Comparison of ENCODE assay signal across 11 cellular contexts in the genomic region with DNA sequence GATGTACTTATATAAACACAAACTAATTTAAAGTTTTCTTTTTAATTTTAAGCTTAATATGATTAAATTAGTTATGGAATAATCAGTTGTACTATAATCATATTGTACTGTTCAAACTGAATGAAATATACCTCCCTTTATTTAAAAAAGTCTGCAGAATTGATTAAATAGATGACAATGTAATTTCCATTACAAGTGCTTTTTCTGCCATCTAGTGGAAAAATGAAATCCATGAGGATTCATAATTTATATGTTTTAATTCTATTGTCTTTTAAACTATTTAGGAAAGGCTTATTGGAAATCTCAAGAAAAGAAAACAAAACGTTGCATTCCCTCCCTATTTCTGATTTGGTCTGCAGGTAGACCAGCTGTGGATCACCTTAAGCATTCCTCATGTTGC. TPM values are rescaled to one million over a fixed set of nuclear protein-coding genes. Genes with fewer than 3 reads are reported as not detected.
DNase-seq lines count a peak whose midpoint lies in the region; ATAC-seq and TF ChIP-seq lines count a peak whose summit lies in the region.
"Had no signal": no experiment of that assay in that cellular context is flagged by ENCODE, and none has a peak within 500 bp of the region (broad histone marks: within the 10 kb centered on the region; RNA-seq: fewer than 3 reads in every experiment).

No MANE protein-coding gene starts in this region.

- H3K27me3 ChIP-seq in PC-3 (ENCODE audit: low read length) (no peaks in the 10 kb centered on the region), esophagus muscularis mucosa (no peaks in the 10 kb centered on the region), smooth muscle cell (ENCODE audit: low read depth) (no peaks in the 10 kb centered on the region)
- H3K27me3 ChIP-seq: brain microvascular endothelial cell had no signal

- H3K36me3 ChIP-seq in PC-3 (ENCODE audit: low read depth, low read length) (no peaks in the 10 kb centered on the region), esophagus muscularis mucosa (no peaks in the 10 kb centered on the region), smooth muscle cell (ENCODE audit: low read depth) (no peaks in the 10 kb centered on the region)
- H3K36me3 ChIP-seq: brain microvascular endothelial cell had no signal

- H3K79me2 ChIP-seq in PC-3 (ENCODE audit: low read length) (no peaks in the 10 kb centered on the region), smooth muscle cell (ENCODE audit: low read depth) (no peaks in the 10 kb centered on the region)

- POLR2A ChIA-PET in PC-3 (lab: Charles Lee; ENCODE audit: unreplicated experiment), result no interaction called here
- POLR2A ChIA-PET in T-cell (lab: Charles Lee), result no interaction called here

- no peaks in the 10 kb centered on the region for H3K9me2 ChIP-seq in PC-3 (replicated peaks; ENCODE audit: low read length)

- no peak overlapping the region for H3K4me2 ChIP-seq in PC-3 (ENCODE audit: low read length)
- no peak overlapping the region for H3K4me2 ChIP-seq in smooth muscle cell

- no peak for TF ChIP-seq POLR2A in esophagus muscularis mucosa (IDR thresholded peaks at IDR 0.05; ENCODE audit: low read depth)

- H4K20me1 ChIP-seq in PC-3 (ENCODE audit: low read length) (no peaks in the 10 kb centered on the region), smooth muscle cell (ENCODE audit: low read depth) (no peaks in the 10 kb centered on the region)

- H3K4me1 Mint-ChIP-seq in T-cell, result no peaks in the 10 kb centered on the region

- H3K36me3 Mint-ChIP-seq in T-cell, result no peaks in the 10 kb centered on the region
- H3K36me3 Mint-ChIP-seq: CD8-positive, alpha-beta T cell had no signal

- H3K27me3 Mint-ChIP-seq in T-cell, result peaks cover 8 to 10% of the 10 kb centered on the region in 2 donors

- peak; percentile 35 for DNase-seq in NCI-H82 (lab: John Stamatoyannopoulos, UW)
- DNase-seq in NCI-H82 treated with DMSO at 0.1 percent for 48 hours (lab: John Stamatoyannopoulos, UW; ENCODE audit: unreplicated experiment), result no peak
- peak; percentile 46 for DNase-seq in PC-3
- DNase-seq in esophagus muscularis mucosa (ENCODE audit: extremely low spot score), result no peak
- no peak for DNase-seq in smooth muscle cell (lab: John Stamatoyannopoulos, UW; ENCODE audit: unreplicated experiment)
- DNase-seq in T-cell, result no peak
- no peak for DNase-seq in GM19238 (ENCODE audit: insufficient read length, low spot score)
- DNase-seq: activated CD4-positive, alpha-beta T cell treated with anti-CD3 and anti-CD28 coated beads for 1 hour; brain microvascular endothelial cell; CD8-positive, alpha-beta T cell had no signal

- H3K4me1 ChIP-seq in PC-3 (ENCODE audit: insufficient read depth, low read length), result no peaks in the 10 kb centered on the region
- H3K4me1 ChIP-seq in esophagus muscularis mucosa, result no peaks in the 10 kb centered on the region
- no peaks in the 10 kb centered on the region for H3K4me1 ChIP-seq in smooth muscle cell (ENCODE audit: low read depth)

- CTCF ChIA-PET in PC-3 (lab: Charles Lee), result no interaction called here
- CTCF ChIA-PET in T-cell (lab: Charles Lee), result no interaction called here

- no peak overlapping the region for H3K9ac ChIP-seq in PC-3 (ENCODE audit: low read length)
- H3K9ac ChIP-seq in smooth muscle cell (ENCODE audit: low read depth), result no peak overlapping the region

- ATAC-seq in PC-3, result no peak
- no peak for ATAC-seq in GM21390 (IDR thresholded peaks at IDR 0.05; ENCODE audit: unreplicated experiment)
- ATAC-seq in T-cell (replicated peaks in 1 of 4), result no peak
- ATAC-seq: CD8-positive, alpha-beta T cell had no signal

- H3K4me3 Mint-ChIP-seq in T-cell, result no peak overlapping the region
- H3K4me3 Mint-ChIP-seq: CD8-positive, alpha-beta T cell had no signal

- H3K27ac ChIP-seq in PC-3 (ENCODE audit: low read length), result no peak overlapping the region
- H3K27ac ChIP-seq in esophagus muscularis mucosa (replicated peaks in 1 of 4), result no peak overlapping the region
- H3K27ac ChIP-seq in smooth muscle cell (ENCODE audit: low read depth), result no peak overlapping the region
- H3K27ac ChIP-seq: brain microvascular endothelial cell had no signal

- H3F3A ChIP-seq in PC-3 (ENCODE audit: low read length, unreplicated experiment), result no peaks in the 10 kb centered on the region
- no peaks in the 10 kb centered on the region for H3F3A ChIP-seq in smooth muscle cell (ENCODE audit: low read depth)

- TF ChIP-seq EP300 in esophagus muscularis mucosa (IDR thresholded peaks at IDR 0.05), result no peak

- WGBS in esophagus muscularis mucosa, result 7% methylated on average over 1 of the region's 1 CpG
- 28% methylated on average over 1 of the region's 1 CpG for WGBS in smooth muscle cell (ENCODE audit: low lambda C conversion rate)

- peak; percentile 59 for TF ChIP-seq CTCF in PC-3 (conservative IDR thresholded peaks at IDR 0.05; ENCODE audit: low read depth, low read length)
- TF ChIP-seq CTCF in esophagus muscularis mucosa (IDR thresholded peaks at IDR 0.05), result peak in 2 of 3 experiments; percentile 19 to 30
- TF ChIP-seq CTCF in smooth muscle cell (IDR thresholded peaks at IDR 0.05; ENCODE audit: borderline replicate concordance, insufficient read depth, poor library complexity, severe bottlenecking), result peak; percentile 54

- H2AFZ ChIP-seq in PC-3 (ENCODE audit: low read length) (no peak overlapping the region), smooth muscle cell (ENCODE audit: low read depth) (no peak overlapping the region)

- H3K9me3 Mint-ChIP-seq in T-cell, result peaks cover 0 to 8% (median 3%) of the 10 kb centered on the region in 3 donors

- no peaks in the 10 kb centered on the region for H3K9me3 ChIP-seq in PC-3 (ENCODE audit: low read length)
- no peaks in the 10 kb centered on the region for H3K9me3 ChIP-seq in esophagus muscularis mucosa
- no peaks in the 10 kb centered on the region for H3K9me3 ChIP-seq in smooth muscle cell (replicated peaks; ENCODE audit: low read depth)

- intact Hi-C loops in PC-3 (cut with micrococcal nuclease) (loop anchor here (1.0 to 10.0 kb wide), 3 partner anchors 53 to 439 kb away; no protein-coding TSS in a partner anchor), esophagus muscularis mucosa (cut with DNase I) (no loop called here)

- H3K27ac Mint-ChIP-seq in T-cell, result no peak overlapping the region
- H3K27ac Mint-ChIP-seq: CD8-positive, alpha-beta T cell had no signal

- no TSS peak for BruUV-seq in PC-3 (replicated peaks; lab: Mats Ljungman, UMichigan)

- no peak overlapping the region for H3K4me3 ChIP-seq in PC-3 (ENCODE audit: low read length)
- no peak overlapping the region for H3K4me3 ChIP-seq in esophagus muscularis mucosa
- H3K4me3 ChIP-seq in smooth muscle cell, result no peak overlapping the region

RNA-seq across cellular contexts. Expression of a gene that starts 30.8 kb away (rescaled TPM):
- 7.9 and 17.0 TPM in 2 replicates for total RNA-seq in PC-3 (2014; rRNA removed)
- total RNA-seq in esophagus muscularis mucosa, result 1 to 10 TPM; 5.1 to 8.0 (median 5.8) TPM
- 16.8 and 22.5 TPM in 2 replicates for total RNA-seq in smooth muscle cell
- 10.3 and 11.9 TPM in 2 replicates for polyA plus RNA-seq in smooth muscle cell
- 1 to 10 TPM; 4.8 to 7.1 (median 6.1) TPM for total RNA-seq in T-cell

RNA-seq across cellular contexts. Expression of a gene that starts 31.1 kb away (rescaled TPM):
- total RNA-seq in PC-3 (2014; rRNA removed) (9.5 and 11.1 TPM in 2 replicates), esophagus muscularis mucosa (1 to 10 TPM in 3 of 4 donors, under 1 TPM in 1; 0.83 to 2.3 (median 1.6) TPM), smooth muscle cell (7.5 and 10.3 TPM in 2 replicates), T-cell (1 to 10 TPM; 3.2 to 6.8 (median 5.2) TPM)
- polyA plus RNA-seq in smooth muscle cell, result 4.2 and 7.5 TPM in 2 replicates

Comparison
In these comparisons a context has a peak if more than half of its experiments do, and no peak if none do; other contexts are left out.
1. DNase-seq: peak in NCI-H82 (single experiment) and PC-3 (single experiment); none in NCI-H82 treated with DMSO at 0.1 percent for 48 hours (single experiment), esophagus muscularis mucosa (single experiment), smooth muscle cell (single experiment), T-cell (0 of 34) and GM19238 (single experiment).
2. Peak in every context shown above with its lines, with median percentiles within 50 percentile points of each other: CTCF ChIP-seq.